In the genomic region with DNA sequence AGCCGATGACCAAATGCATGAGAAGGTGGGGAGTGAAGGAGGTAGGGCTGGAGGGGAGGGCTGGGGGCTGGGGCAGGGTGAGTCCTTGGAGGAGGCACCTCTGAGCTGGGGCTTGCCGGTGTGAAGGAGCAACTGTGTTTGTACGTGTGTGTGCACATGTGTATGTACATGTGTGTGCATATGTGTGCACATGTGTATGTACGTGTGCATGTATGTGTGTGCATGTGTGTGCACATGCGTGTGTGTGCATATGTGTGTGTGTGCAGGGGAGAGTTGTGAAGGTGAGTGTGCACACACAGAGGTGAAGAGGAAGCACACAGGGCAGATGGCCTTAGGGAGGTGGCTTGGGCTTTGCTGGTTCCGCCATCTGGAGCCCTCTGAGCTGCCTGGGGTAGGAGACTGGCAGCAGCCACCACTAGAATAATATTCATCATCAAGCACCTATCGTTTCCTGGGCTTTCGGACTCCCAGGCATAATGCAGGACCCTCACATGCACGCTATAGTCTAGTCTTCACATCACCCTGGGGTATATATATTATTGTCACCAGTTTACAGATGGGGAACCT, we compare ENCODE assay signal across 22 cellular contexts.
"Had no signal": no experiment of that assay in that cellular context is flagged by ENCODE, and none has a peak within 500 bp of the region (broad histone marks: within the 10 kb centered on the region; RNA-seq: fewer than 3 reads in every experiment).

No MANE protein-coding gene starts in this region.

- DNase-seq: activated CD4-positive, alpha-beta T cell treated with anti-CD3 and anti-CD28 coated beads, Interleukin-2, amount 10 ng/mL, durations not matched to agents 7 days and 5 days; activated CD8-positive, alpha-beta T cell treated with anti-CD3 and anti-CD28 coated beads, Interleukin-2, amount 10 ng/mL, durations not matched to agents 7 days and 5 days; activated naive CD4-positive, alpha-beta T cell treated with Interleukin-2 at 50 U/mL for 16 hours; activated naive CD8-positive, alpha-beta T cell treated with anti-CD3 and anti-CD28 coated beads, Interleukin-2, amount 10 ng/mL, durations not matched to agents 7 days and 5 days; activated T-cell treated with anti-CD3 and anti-CD28 coated beads, Interleukin-2, amount 50 U/mL, for 24 hours; amygdala; body of pancreas; central memory CD4-positive, alpha-beta T cell; cortex of kidney; erythroblast; immature natural killer cell; mesenchymal stem cell; mucosa of descending colon; naive B cell; ovary; sigmoid colon; stimulated activated naive B cell treated with anti-CD40 and anti-IgM and Interleukin-4, amounts not matched to agents 10 μg/mL and 1 μg/mL and 100 μg/mL, for 72 hours; T1000 had no signal

- H3K4me3 ChIP-seq: body of pancreas, gastroesophageal sphincter, mucosa of descending colon, neural progenitor cell, ovary, sigmoid colon had no signal

- ATAC-seq: activated CD4-positive, CD25-positive, alpha-beta regulatory T cell treated with anti-CD3 and anti-CD28 coated beads, Interleukin-2, amount 50 U/mL, for 24 hours; activated CD8-positive, alpha-beta T cell treated with anti-CD3 and anti-CD28 coated beads, Interleukin-2, amount 10 ng/mL, durations not matched to agents 7 days and 5 days; body of pancreas; gastroesophageal sphincter; mucosa of descending colon; stimulated activated naive B cell treated with anti-CD40 and anti-IgM and Interleukin-4, amounts not matched to agents 10 μg/mL and 1 μg/mL and 100 μg/mL, for 72 hours had no signal

- FAIRE-seq: endometrium had no signal

- H3K27me3 ChIP-seq: body of pancreas, neural progenitor cell, ovary had no signal

- H3K27ac ChIP-seq: body of pancreas, gastroesophageal sphincter, neural progenitor cell, ovary, sigmoid colon had no signal

- H3K4me1 ChIP-seq: neural progenitor cell had no signal

- H3K36me3 ChIP-seq: gastroesophageal sphincter, neural progenitor cell, ovary, sigmoid colon had no signal

- H3K9me3 ChIP-seq: body of pancreas, gastroesophageal sphincter, mucosa of descending colon, ovary, sigmoid colon had no signal
